10 cellular contexts compared by ENCODE assay signal in the genomic region with DNA sequence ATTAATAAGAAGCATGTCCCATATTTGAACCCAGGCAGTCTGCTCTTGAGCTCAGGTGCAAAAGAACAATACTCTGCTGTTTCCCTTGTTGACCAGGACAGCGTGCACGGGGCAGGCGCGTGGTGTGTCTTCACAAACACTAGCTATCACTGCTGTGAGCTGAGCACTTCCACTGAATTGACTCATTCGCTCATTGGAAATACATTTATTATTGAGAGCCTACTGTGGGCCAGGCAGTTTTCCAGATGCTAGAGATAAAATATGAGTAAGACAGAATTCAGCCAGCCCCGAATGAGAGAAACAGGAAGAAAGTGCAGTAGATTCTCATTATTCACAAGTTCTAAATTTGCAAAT. TPM values are rescaled to one million over a fixed set of nuclear protein-coding genes. Genes with fewer than 3 reads are reported as not detected.
DNase-seq lines count a peak whose midpoint lies in the region; TF ChIP-seq lines count a peak whose summit lies in the region.
"Had no signal": no experiment of that assay in that cellular context is flagged by ENCODE, and none has a peak within 500 bp of the region (broad histone marks: within the 10 kb centered on the region; RNA-seq: fewer than 3 reads in every experiment).

No MANE protein-coding gene starts in this region.

- H3K36me3 Mint-ChIP-seq in chondrocyte (ENCODE audit: low read depth) (peaks cover 2% of the 10 kb centered on the region), mesothelial cell of epicardium (no peaks in the 10 kb centered on the region)
- H3K36me3 Mint-ChIP-seq: activated CD4-positive, alpha-beta memory T cell treated with anti-CD3 and anti-CD28 coated beads for 36 hours had no signal

- H3K27me3 Mint-ChIP-seq in chondrocyte (ENCODE audit: low read depth) (no peaks in the 10 kb centered on the region), mesothelial cell of epicardium (ENCODE audit: low read depth) (no peaks in the 10 kb centered on the region)
- H3K27me3 Mint-ChIP-seq: activated CD4-positive, alpha-beta memory T cell treated with anti-CD3 and anti-CD28 coated beads for 36 hours had no signal

- peak overlapping the region; percentile 36 for H3K27ac Mint-ChIP-seq in chondrocyte (ENCODE audit: unreplicated experiment)
- peak overlapping the region; percentile 66 for H3K27ac Mint-ChIP-seq in mesothelial cell of epicardium
- H3K27ac Mint-ChIP-seq: activated CD4-positive, alpha-beta memory T cell treated with anti-CD3 and anti-CD28 coated beads for 36 hours had no signal

- DNase-seq in BE2C: no peak
- peak; percentile 55 for DNase-seq in M059J (ENCODE audit: low read depth)
- DNase-seq in chondrocyte (ENCODE audit: low spot score): no peak
- no peak for DNase-seq in mesothelial cell of epicardium (ENCODE audit: low spot score in 2 of 2, unreplicated experiment in 2 of 2)
- no peak for DNase-seq in NCI-H2171 treated with DMSO at 0.1 percent for 48 hours (lab: John Stamatoyannopoulos, UW)
- DNase-seq in NCI-H748 treated with DMSO at 0.1 percent for 48 hours (lab: John Stamatoyannopoulos, UW): no peak
- DNase-seq in UCSD-AML1 (lab: John Stamatoyannopoulos, UW; ENCODE audit: unreplicated experiment): no peak
- DNase-seq in activated CD4-positive, alpha-beta T cell treated with anti-CD3 and anti-CD28 coated beads for 1 hour: no peak
- DNase-seq: activated CD4-positive, alpha-beta memory T cell treated with anti-CD3 and anti-CD28 coated beads for 36 hours; DMS53 had no signal

- no peaks in the 10 kb centered on the region for H3K9me3 Mint-ChIP-seq in chondrocyte (ENCODE audit: low read depth)
- H3K9me3 Mint-ChIP-seq in mesothelial cell of epicardium: no peaks in the 10 kb centered on the region
- H3K9me3 Mint-ChIP-seq: activated CD4-positive, alpha-beta memory T cell treated with anti-CD3 and anti-CD28 coated beads for 36 hours had no signal

- H3K4me1 ChIP-seq in BE2C: no peaks in the 10 kb centered on the region; the same call in 1 of the 2 replicates

- H3K4me3 Mint-ChIP-seq in chondrocyte (ENCODE audit: unreplicated experiment) (no peak overlapping the region), mesothelial cell of epicardium (peak overlapping the region; percentile 36)
- H3K4me3 Mint-ChIP-seq: activated CD4-positive, alpha-beta memory T cell treated with anti-CD3 and anti-CD28 coated beads for 36 hours had no signal

- no peaks in the 10 kb centered on the region for H3K27me3 ChIP-seq in BE2C

- H3K9me3 ChIP-seq in BE2C: no peaks in the 10 kb centered on the region

- H3K36me3 ChIP-seq in BE2C: no peaks in the 10 kb centered on the region

- H3K4me1 Mint-ChIP-seq in chondrocyte (ENCODE audit: low read depth) (peaks cover 52% of the 10 kb centered on the region), mesothelial cell of epicardium (peaks cover 11% of the 10 kb centered on the region)

- no peak for TF ChIP-seq CTCF in BE2C (IDR thresholded peaks at IDR 0.05; ENCODE audit: low read depth, low read length)
- no peak for TF ChIP-seq CTCF in chondrocyte (IDR thresholded peaks at IDR 0.05)
- no peak for TF ChIP-seq CTCF in mesothelial cell of epicardium (IDR thresholded peaks at IDR 0.05; ENCODE audit: unreplicated experiment)

- H3K4me3 ChIP-seq in BE2C (ENCODE audit: low read depth, low read length): 0 out of 2 replicates have a peak overlapping the region, but pooled peaks have one; percentile 4

RNA-seq across cellular contexts. Expression of gene CHD9, which starts 1.7 kb away (rescaled TPM):
- polyA plus RNA-seq in BE2C (2012; ENCODE audit: insufficient read depth, insufficient read length, low read depth): 16.0 TPM
- 13.8 and 24.5 TPM in 2 replicates for total RNA-seq in M059J (2014; rRNA removed; shearing (Covaris generic))
- total RNA-seq in chondrocyte (68.6 to 116 TPM (median 72.7 TPM) in 3 replicates), mesothelial cell of epicardium (108 to 119 TPM (median 110 TPM) in 3 replicates)

RNA-seq across cellular contexts. Expression of gene CHD9NB, which starts 3.8 kb away (rescaled TPM):
- polyA plus RNA-seq in BE2C (2012; ENCODE audit: insufficient read depth, insufficient read length, low read depth): not detected
- 0.20 and 0.57 TPM in 2 replicates for total RNA-seq in M059J (2014; rRNA removed; shearing (Covaris generic))
- total RNA-seq in chondrocyte: 0.85 to 3.1 TPM (median 1.5 TPM) in 3 replicates
- 0.29 to 0.44 TPM (median 0.43 TPM) in 3 replicates for total RNA-seq in mesothelial cell of epicardium
